In the genomic region with DNA sequence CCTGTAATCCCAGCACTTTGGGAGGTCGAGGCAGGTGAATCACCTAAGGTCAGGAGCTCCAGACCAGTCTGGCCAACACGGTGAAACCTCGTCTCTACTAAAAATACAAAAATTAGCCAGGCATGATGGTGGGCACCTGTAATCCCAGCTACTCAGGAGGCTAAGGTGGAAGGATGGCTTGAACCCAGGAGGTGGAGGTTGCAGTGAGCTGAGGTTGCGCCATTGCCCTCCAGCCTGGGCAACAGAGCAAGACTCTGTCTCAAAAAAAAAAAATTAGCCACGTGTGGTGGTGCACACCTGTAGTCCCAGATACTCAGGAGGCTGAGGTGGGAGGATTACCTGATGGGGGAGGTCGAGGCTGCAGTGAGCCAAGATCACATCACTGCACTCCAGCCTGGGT, we compare ENCODE assay signal across 1 cellular context.
A peak's percentile ranks its signal among the peaks of the same experiment; 100 is the strongest.
TF ChIP-seq lines count a peak whose summit lies in the region.

No MANE protein-coding gene starts in this region.

TF ChIP-seq in K562, 482 proteins besides CTCF, POLR2A, EP300 and RAD21:
- peak; percentile 48; the same call in 1 of the 2 replicates for TF ChIP-seq ZNF121 (CRISPR knock-in tag; conservative IDR thresholded peaks at IDR 0.05)
- TF ChIP-seq, protein P1, sequence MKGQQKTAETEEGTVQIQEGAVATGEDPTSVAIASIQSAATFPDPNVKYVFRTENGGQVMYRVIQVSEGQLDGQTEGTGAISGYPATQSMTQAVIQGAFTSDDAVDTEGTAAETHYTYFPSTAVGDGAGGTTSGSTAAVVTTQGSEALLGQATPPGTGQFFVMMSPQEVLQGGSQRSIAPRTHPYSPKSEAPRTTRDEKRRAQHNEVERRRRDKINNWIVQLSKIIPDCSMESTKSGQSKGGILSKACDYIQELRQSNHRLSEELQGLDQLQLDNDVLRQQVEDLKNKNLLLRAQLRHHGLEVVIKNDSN (CRISPR knock-in tag; IDR thresholded peaks at IDR 0.05) = 0 out of 2 replicates have a peak, but pooled peaks have one; percentile 25
- TF ChIP-seq CEBPB (tag; IDR thresholded peaks at IDR 0.05) = peak; percentile 39; the same call in 1 of the 2 replicates
